ENCODE assay signal across 9 cellular contexts in the genomic region with DNA sequence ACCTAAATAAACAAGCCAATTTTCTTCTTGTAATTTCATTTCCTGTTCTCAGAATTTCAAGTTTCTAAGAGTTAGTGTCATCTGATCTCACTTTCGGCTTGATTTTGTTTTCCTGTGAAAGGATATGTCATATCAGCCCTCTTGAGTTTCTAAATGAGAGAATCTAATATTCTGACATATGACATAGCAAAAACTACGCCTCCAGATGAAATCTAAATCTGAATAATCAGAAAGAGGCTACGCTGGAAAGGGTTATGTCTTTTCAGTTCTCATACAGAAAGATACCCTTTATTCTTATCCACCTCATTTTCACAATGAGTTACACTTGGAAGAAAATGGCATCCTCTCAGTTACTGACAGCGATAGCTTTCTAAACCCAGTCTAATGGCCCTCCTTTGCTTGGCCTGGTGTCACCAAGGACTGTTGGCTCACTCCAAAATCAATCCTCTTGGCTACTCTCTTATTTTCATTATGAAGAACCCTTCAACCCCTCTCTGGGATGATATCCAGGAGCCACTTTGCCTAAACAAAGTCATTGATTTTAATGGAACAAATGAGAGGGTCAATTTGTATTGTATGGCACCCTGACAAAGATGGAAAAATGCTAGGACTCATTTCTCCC.
A peak's percentile ranks its signal among the peaks of the same experiment; 100 is the strongest.
DNase-seq lines count a peak whose midpoint lies in the region; ATAC-seq and TF ChIP-seq lines count a peak whose summit lies in the region.
"Had no signal": no experiment of that assay in that cellular context is flagged by ENCODE, and none has a peak within 500 bp of the region (broad histone marks: within the 10 kb centered on the region; RNA-seq: fewer than 3 reads in every experiment).

No MANE protein-coding gene starts in this region.

- no peaks in the 10 kb centered on the region for H3K36me3 Mint-ChIP-seq in activated T-helper 17 cell treated with anti-CD3 and anti-CD28 coated beads, Interleukin-2, amount 50 U/mL, for 72 hours (ENCODE audit: low read depth)

- TF ChIP-seq POLR2A in testis (IDR thresholded peaks at IDR 0.05): no peak

- H3K36me3 ChIP-seq in testis (ENCODE audit: low read depth, missing control alignments): no peaks in the 10 kb centered on the region
- H3K36me3 ChIP-seq: SJCRH30 had no signal

- no peak overlapping the region for H3K4me3 ChIP-seq in testis
- H3K4me3 ChIP-seq: SJCRH30 had no signal

- peaks cover 10% of the 10 kb centered on the region for H3K4me1 Mint-ChIP-seq in activated T-helper 17 cell treated with anti-CD3 and anti-CD28 coated beads, Interleukin-2, amount 50 U/mL, for 72 hours

- H3K27me3 ChIP-seq in testis (no peaks in the 10 kb centered on the region), foreskin keratinocyte (no peaks in the 10 kb centered on the region)
- H3K27me3 ChIP-seq: SJCRH30 had no signal

- intact Hi-C loops in testis (cut with DNase I; ENCODE audit: low total_unique reads): no loop called here

- DNase-seq in testis: no peak
- no peak for DNase-seq in stimulated activated CD4-positive, alpha-beta T cell treated with anti-CD3 and anti-CD28 coated beads, Interleukin-4, amount 100 ng/mL, for 24 hours
- DNase-seq in foreskin keratinocyte: no peak
- no peak for DNase-seq in mesenteric fat pad (ENCODE audit: low spot score)
- DNase-seq: SJCRH30 had no signal

- H3K27ac ChIP-seq in testis (no peak overlapping the region), foreskin keratinocyte (no peak overlapping the region)

- H3K4me1 ChIP-seq in testis (no peaks in the 10 kb centered on the region), foreskin keratinocyte (no peaks in the 10 kb centered on the region)

- TF ChIP-seq CTCF in testis (IDR thresholded peaks at IDR 0.05): no peak
- no peak for TF ChIP-seq CTCF in foreskin keratinocyte (conservative IDR thresholded peaks at IDR 0.05)

- H3K4me3 Mint-ChIP-seq in activated T-helper 17 cell treated with anti-CD3 and anti-CD28 coated beads, Interleukin-2, amount 50 U/mL, for 72 hours: peak overlapping the region; percentile 46

- no peaks in the 10 kb centered on the region for H3K27me3 Mint-ChIP-seq in activated T-helper 17 cell treated with anti-CD3 and anti-CD28 coated beads, Interleukin-2, amount 50 U/mL, for 72 hours

- H3K9me3 Mint-ChIP-seq in activated T-helper 17 cell treated with anti-CD3 and anti-CD28 coated beads, Interleukin-2, amount 50 U/mL, for 72 hours: no peaks in the 10 kb centered on the region

- ATAC-seq in GM18499 (IDR thresholded peaks at IDR 0.05; ENCODE audit: insufficient read depth, unreplicated experiment) (peak; percentile 63), GM21367 (IDR thresholded peaks at IDR 0.05; ENCODE audit: unreplicated experiment) (peak; percentile 77), HG03175 (IDR thresholded peaks at IDR 0.05; ENCODE audit: unreplicated experiment) (peak; percentile 79), foreskin keratinocyte (no peak)
- peak; percentile 64 for ATAC-seq in activated T-helper 17 cell treated with anti-CD3 and anti-CD28 coated beads, Interleukin-2, amount 50 U/mL, for 72 hours (replicated peaks)

- peak overlapping the region; percentile 53 for H3K27ac Mint-ChIP-seq in activated T-helper 17 cell treated with anti-CD3 and anti-CD28 coated beads, Interleukin-2, amount 50 U/mL, for 72 hours

- 79 to 92% methylated on average over 4 of the region's 4 CpGs for WGBS in testis, 2 donors

- no peaks in the 10 kb centered on the region for H3K9me3 ChIP-seq in testis
- H3K9me3 ChIP-seq: SJCRH30 had no signal
